1 cellular context compared by ENCODE assay signal in the genomic region with DNA sequence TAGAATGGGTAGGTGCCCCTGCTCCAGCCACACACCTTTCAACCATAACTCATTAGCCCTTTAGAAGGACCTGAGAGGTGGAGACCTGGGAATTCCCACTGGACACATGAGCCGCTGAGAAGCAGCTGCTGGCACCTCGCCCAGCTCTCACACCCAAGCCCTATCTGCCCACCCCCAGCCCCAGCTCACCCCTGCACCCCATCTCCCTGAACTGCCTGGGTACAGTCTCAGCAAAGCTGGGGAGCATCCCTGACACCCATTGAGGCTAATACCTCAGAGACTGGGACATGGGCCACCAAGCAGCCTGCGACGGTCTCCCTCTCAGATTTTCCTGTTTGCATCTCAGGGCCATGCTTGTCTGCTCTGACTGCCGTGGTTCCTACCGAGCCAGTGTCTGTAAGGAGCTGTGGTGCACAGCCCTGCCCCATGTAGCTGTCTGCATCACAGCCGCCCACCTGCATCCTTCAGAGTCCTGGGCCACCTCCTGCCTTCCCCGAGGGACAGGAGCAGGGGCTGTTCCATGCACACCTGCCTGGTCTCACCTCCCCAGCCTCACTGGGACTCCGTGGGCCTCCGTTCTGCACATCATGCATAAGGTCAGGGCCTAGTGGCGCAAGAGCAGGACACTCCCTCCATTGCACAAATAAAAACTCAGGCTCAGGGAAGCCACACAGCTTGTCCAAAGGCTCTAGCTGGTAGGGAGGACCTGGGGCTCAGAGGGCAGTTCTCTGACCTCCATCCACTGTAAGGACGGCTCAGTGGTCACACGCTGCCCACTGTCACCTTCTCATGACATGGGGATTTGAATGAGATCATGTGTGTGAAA.
TF ChIP-seq lines count a peak whose summit lies in the region.

No MANE protein-coding gene starts in this region.

TF ChIP-seq in HepG2, 621 proteins besides CTCF, POLR2A, EP300 and RAD21 (continued from another document and continues in another):
- TF ChIP-seq, protein P1, sequence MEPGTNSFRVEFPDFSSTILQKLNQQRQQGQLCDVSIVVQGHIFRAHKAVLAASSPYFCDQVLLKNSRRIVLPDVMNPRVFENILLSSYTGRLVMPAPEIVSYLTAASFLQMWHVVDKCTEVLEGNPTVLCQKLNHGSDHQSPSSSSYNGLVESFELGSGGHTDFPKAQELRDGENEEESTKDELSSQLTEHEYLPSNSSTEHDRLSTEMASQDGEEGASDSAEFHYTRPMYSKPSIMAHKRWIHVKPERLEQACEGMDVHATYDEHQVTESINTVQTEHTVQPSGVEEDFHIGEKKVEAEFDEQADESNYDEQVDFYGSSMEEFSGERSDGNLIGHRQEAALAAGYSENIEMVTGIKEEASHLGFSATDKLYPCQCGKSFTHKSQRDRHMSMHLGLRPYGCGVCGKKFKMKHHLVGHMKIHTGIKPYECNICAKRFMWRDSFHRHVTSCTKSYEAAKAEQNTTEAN (CRISPR knock-in tag; conservative IDR thresholded peaks at IDR 0.05), result no peak
- TF ChIP-seq, protein P2, sequence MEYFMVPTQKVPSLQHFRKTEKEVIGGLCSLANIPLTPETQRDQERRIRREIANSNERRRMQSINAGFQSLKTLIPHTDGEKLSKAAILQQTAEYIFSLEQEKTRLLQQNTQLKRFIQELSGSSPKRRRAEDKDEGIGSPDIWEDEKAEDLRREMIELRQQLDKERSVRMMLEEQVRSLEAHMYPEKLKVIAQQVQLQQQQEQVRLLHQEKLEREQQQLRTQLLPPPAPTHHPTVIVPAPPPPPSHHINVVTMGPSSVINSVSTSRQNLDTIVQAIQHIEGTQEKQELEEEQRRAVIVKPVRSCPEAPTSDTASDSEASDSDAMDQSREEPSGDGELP (IDR thresholded peaks at IDR 0.05; ENCODE audit: borderline replicate concordance, low read depth), result no peak
- TF ChIP-seq CBX2 (IDR thresholded peaks at IDR 0.05; ENCODE audit: low read depth, low read length) (no peak), CBX2 (CRISPR knock-in tag; IDR thresholded peaks at IDR 0.05; ENCODE audit: low read depth) (no peak), ZFP90 (CRISPR knock-in tag; IDR thresholded peaks at IDR 0.05; ENCODE audit: borderline replicate concordance) (no peak), ZNF713 (CRISPR knock-in tag; IDR thresholded peaks at IDR 0.05) (no peak), RBFOX2 (IDR thresholded peaks at IDR 0.05; ENCODE audit: low read depth, low read length) (no peak), HDAC2 (CRISPR knock-in tag; IDR thresholded peaks at IDR 0.05) (peak; percentile 47; the same call in 1 of the 2 replicates), KAT7 (CRISPR knock-in tag; IDR thresholded peaks at IDR 0.05; ENCODE audit: borderline replicate concordance) (no peak), ZNF451 (CRISPR knock-in tag; IDR thresholded peaks at IDR 0.05) (no peak), GATAD2A (CRISPR knock-in tag; IDR thresholded peaks at IDR 0.05) (0 out of 2 replicates have a peak, but pooled peaks have one; percentile 21), HOXA7 (CRISPR knock-in tag; IDR thresholded peaks at IDR 0.05) (0 out of 2 replicates have a peak, but pooled peaks have one; percentile 26), POGZ (CRISPR knock-in tag; IDR thresholded peaks at IDR 0.05) (no peak), CENPX (CRISPR knock-in tag; IDR thresholded peaks at IDR 0.05) (no peak), ZNF878 (CRISPR knock-in tag; IDR thresholded peaks at IDR 0.05) (no peak), ZNF780A (CRISPR knock-in tag; IDR thresholded peaks at IDR 0.05) (no peak), ZNF790 (CRISPR knock-in tag; IDR thresholded peaks at IDR 0.05; ENCODE audit: borderline replicate concordance) (no peak), NCOA1 (CRISPR knock-in tag; IDR thresholded peaks at IDR 0.05) (no peak), ZBTB38 (CRISPR knock-in tag; IDR thresholded peaks at IDR 0.05) (peak; percentile 17; the same call in 1 of the 2 replicates), SIN3A (IDR thresholded peaks at IDR 0.05; ENCODE audit: borderline replicate concordance, low read depth, low read length) (no peak), DR1 (CRISPR knock-in tag; IDR thresholded peaks at IDR 0.05) (no peak), HOXA5 (CRISPR knock-in tag; IDR thresholded peaks at IDR 0.05) (no peak)
- TF ChIP-seq, protein P3, sequence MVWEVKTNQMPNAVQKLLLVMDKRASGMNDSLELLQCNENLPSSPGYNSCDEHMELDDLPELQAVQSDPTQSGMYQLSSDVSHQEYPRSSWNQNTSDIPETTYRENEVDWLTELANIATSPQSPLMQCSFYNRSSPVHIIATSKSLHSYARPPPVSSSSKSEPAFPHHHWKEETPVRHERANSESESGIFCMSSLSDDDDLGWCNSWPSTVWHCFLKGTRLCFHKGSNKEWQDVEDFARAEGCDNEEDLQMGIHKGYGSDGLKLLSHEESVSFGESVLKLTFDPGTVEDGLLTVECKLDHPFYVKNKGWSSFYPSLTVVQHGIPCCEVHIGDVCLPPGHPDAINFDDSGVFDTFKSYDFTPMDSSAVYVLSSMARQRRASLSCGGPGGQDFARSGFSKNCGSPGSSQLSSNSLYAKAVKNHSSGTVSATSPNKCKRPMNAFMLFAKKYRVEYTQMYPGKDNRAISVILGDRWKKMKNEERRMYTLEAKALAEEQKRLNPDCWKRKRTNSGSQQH (CRISPR knock-in tag; IDR thresholded peaks at IDR 0.05; ENCODE audit: low read depth), result no peak
- TF ChIP-seq, protein P4, sequence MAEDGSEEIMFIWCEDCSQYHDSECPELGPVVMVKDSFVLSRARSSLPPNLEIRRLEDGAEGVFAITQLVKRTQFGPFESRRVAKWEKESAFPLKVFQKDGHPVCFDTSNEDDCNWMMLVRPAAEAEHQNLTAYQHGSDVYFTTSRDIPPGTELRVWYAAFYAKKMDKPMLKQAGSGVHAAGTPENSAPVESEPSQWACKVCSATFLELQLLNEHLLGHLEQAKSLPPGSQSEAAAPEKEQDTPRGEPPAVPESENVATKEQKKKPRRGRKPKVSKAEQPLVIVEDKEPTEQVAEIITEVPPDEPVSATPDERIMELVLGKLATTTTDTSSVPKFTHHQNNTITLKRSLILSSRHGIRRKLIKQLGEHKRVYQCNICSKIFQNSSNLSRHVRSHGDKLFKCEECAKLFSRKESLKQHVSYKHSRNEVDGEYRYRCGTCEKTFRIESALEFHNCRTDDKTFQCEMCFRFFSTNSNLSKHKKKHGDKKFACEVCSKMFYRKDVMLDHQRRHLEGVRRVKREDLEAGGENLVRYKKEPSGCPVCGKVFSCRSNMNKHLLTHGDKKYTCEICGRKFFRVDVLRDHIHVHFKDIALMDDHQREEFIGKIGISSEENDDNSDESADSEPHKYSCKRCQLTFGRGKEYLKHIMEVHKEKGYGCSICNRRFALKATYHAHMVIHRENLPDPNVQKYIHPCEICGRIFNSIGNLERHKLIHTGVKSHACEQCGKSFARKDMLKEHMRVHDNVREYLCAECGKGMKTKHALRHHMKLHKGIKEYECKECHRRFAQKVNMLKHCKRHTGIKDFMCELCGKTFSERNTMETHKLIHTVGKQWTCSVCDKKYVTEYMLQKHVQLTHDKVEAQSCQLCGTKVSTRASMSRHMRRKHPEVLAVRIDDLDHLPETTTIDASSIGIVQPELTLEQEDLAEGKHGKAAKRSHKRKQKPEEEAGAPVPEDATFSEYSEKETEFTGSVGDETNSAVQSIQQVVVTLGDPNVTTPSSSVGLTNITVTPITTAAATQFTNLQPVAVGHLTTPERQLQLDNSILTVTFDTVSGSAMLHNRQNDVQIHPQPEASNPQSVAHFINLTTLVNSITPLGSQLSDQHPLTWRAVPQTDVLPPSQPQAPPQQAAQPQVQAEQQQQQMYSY (CRISPR knock-in tag; IDR thresholded peaks at IDR 0.05), result no peak
- TF ChIP-seq, protein P5, sequence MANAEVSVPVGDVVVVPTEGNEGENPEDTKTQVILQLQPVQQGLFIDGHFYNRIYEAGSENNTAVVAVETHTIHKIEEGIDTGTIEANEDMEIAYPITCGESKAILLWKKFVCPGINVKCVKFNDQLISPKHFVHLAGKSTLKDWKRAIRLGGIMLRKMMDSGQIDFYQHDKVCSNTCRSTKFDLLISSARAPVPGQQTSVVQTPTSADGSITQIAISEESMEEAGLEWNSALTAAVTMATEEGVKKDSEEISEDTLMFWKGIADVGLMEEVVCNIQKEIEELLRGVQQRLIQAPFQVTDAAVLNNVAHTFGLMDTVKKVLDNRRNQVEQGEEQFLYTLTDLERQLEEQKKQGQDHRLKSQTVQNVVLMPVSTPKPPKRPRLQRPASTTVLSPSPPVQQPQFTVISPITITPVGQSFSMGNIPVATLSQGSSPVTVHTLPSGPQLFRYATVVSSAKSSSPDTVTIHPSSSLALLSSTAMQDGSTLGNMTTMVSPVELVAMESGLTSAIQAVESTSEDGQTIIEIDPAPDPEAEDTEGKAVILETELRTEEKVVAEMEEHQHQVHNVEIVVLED (CRISPR knock-in tag; IDR thresholded peaks at IDR 0.05; ENCODE audit: borderline replicate concordance), result no peak
- TF ChIP-seq, protein P6, sequence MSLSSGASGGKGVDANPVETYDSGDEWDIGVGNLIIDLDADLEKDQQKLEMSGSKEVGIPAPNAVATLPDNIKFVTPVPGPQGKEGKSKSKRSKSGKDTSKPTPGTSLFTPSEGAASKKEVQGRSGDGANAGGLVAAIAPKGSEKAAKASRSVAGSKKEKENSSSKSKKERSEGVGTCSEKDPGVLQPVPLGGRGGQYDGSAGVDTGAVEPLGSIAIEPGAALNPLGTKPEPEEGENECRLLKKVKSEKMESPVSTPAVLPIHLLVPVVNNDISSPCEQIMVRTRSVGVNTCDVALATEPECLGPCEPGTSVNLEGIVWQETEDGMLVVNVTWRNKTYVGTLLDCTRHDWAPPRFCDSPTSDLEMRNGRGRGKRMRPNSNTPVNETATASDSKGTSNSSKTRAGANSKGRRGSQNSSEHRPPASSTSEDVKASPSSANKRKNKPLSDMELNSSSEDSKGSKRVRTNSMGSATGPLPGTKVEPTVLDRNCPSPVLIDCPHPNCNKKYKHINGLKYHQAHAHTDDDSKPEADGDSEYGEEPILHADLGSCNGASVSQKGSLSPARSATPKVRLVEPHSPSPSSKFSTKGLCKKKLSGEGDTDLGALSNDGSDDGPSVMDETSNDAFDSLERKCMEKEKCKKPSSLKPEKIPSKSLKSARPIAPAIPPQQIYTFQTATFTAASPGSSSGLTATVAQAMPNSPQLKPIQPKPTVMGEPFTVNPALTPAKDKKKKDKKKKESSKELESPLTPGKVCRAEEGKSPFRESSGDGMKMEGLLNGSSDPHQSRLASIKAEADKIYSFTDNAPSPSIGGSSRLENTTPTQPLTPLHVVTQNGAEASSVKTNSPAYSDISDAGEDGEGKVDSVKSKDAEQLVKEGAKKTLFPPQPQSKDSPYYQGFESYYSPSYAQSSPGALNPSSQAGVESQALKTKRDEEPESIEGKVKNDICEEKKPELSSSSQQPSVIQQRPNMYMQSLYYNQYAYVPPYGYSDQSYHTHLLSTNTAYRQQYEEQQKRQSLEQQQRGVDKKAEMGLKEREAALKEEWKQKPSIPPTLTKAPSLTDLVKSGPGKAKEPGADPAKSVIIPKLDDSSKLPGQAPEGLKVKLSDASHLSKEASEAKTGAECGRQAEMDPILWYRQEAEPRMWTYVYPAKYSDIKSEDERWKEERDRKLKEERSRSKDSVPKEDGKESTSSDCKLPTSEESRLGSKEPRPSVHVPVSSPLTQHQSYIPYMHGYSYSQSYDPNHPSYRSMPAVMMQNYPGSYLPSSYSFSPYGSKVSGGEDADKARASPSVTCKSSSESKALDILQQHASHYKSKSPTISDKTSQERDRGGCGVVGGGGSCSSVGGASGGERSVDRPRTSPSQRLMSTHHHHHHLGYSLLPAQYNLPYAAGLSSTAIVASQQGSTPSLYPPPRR (CRISPR knock-in tag; IDR thresholded peaks at IDR 0.05; ENCODE audit: borderline replicate concordance), result no peak
- TF ChIP-seq, protein P7, sequence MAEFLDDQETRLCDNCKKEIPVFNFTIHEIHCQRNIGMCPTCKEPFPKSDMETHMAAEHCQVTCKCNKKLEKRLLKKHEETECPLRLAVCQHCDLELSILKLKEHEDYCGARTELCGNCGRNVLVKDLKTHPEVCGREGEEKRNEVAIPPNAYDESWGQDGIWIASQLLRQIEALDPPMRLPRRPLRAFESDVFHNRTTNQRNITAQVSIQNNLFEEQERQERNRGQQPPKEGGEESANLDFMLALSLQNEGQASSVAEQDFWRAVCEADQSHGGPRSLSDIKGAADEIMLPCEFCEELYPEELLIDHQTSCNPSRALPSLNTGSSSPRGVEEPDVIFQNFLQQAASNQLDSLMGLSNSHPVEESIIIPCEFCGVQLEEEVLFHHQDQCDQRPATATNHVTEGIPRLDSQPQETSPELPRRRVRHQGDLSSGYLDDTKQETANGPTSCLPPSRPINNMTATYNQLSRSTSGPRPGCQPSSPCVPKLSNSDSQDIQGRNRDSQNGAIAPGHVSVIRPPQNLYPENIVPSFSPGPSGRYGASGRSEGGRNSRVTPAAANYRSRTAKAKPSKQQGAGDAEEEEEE (CRISPR knock-in tag; IDR thresholded peaks at IDR 0.05; ENCODE audit: borderline replicate concordance), result no peak
- TF ChIP-seq, protein P8, sequence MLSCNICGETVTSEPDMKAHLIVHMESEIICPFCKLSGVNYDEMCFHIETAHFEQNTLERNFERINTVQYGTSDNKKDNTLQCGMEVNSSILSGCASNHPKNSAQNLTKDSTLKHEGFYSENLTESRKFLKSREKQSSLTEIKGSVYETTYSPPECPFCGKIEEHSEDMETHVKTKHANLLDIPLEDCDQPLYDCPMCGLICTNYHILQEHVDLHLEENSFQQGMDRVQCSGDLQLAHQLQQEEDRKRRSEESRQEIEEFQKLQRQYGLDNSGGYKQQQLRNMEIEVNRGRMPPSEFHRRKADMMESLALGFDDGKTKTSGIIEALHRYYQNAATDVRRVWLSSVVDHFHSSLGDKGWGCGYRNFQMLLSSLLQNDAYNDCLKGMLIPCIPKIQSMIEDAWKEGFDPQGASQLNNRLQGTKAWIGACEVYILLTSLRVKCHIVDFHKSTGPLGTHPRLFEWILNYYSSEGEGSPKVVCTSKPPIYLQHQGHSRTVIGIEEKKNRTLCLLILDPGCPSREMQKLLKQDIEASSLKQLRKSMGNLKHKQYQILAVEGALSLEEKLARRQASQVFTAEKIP (CRISPR knock-in tag; IDR thresholded peaks at IDR 0.05; ENCODE audit: borderline replicate concordance), result no peak
- TF ChIP-seq, protein P9, sequence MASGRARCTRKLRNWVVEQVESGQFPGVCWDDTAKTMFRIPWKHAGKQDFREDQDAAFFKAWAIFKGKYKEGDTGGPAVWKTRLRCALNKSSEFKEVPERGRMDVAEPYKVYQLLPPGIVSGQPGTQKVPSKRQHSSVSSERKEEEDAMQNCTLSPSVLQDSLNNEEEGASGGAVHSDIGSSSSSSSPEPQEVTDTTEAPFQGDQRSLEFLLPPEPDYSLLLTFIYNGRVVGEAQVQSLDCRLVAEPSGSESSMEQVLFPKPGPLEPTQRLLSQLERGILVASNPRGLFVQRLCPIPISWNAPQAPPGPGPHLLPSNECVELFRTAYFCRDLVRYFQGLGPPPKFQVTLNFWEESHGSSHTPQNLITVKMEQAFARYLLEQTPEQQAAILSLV (CRISPR knock-in tag; IDR thresholded peaks at IDR 0.05; ENCODE audit: borderline replicate concordance), result 0 out of 2 replicates have a peak, but pooled peaks have one; percentile 31
